ENCODE assay signal across 17 cellular contexts in the genomic region with DNA sequence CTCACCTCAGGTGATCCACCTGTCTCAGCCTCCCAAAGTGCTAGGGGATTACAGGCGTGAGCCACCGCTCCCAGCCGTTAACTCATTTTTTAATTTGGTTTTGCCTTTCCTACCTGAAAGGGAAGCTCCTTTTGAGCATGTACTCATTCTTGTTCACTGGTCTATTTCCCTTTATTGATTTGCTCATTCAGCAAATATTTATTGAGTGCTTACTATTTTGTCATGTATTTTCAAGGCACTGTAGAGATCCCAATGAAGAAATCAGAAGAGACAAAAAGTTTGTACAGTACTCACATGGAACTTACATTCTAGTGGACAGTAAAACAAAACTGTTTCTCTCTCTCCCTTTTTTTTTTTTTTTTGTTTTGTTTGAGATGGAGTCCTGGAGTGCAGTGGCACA. TPM values are rescaled to one million over a fixed set of nuclear protein-coding genes. Genes with fewer than 3 reads are reported as not detected.
DNase-seq lines count a peak whose midpoint lies in the region; ATAC-seq, FAIRE-seq and TF ChIP-seq lines count a peak whose summit lies in the region.
"Had no signal": no experiment of that assay in that cellular context is flagged by ENCODE, and none has a peak within 500 bp of the region (broad histone marks: within the 10 kb centered on the region; RNA-seq: fewer than 3 reads in every experiment).

No MANE protein-coding gene starts in this region.

- in situ Hi-C loops in K562 (cut with MboI): no loop called here

- no peak for TF ChIP-seq POLR2A in K562 (conservative IDR thresholded peaks at IDR 0.05)

- no peaks in the 10 kb centered on the region for H3K9me1 ChIP-seq in K562 (ENCODE audit: control insufficient read depth, insufficient read depth, low read length)

- H3K27me3 ChIP-seq in CD4-positive, alpha-beta T cell (ENCODE audit: control insufficient read depth, insufficient read depth, low read length): no peaks in the 10 kb centered on the region
- H3K27me3 ChIP-seq in K562 (ENCODE audit: control insufficient read depth in 2 of 2, insufficient read depth in 2 of 2, low read length in 2 of 2): no peaks in the 10 kb centered on the region; a peak in 1 of 5 replicates
- H3K27me3 ChIP-seq in neutrophil: peaks cover 27% of the 10 kb centered on the region
- H3K27me3 ChIP-seq: BE2C had no signal

- H3K9ac ChIP-seq in K562 (ENCODE audit: insufficient read depth in 1 of 2, low read depth in 2 of 2, low read length in 2 of 2): no peak overlapping the region

- POLR2A ChIA-PET in CD4-positive, alpha-beta T cell (lab: Charles Lee): no interaction called here
- POLR2A ChIA-PET in K562 (lab: Yijun Ruan, JAX): interaction anchor here (0.6 to 1.4 kb wide), 2 partner anchors 18 to 164 kb away, joined by 3 to 5 read pairs; no protein-coding TSS in a partner anchor

- no peak overlapping the region for H3K27ac Mint-ChIP-seq in CD4-positive, alpha-beta T cell
- peak overlapping the region in 2 of 3 donors; percentile 54 for H3K27ac Mint-ChIP-seq in IgD-negative memory B cell
- H3K27ac Mint-ChIP-seq: H9 had no signal

- CTCF ChIA-PET in CD4-positive, alpha-beta T cell (lab: Charles Lee): no interaction called here
- CTCF ChIA-PET in K562 (lab: Yijun Ruan, JAX; ENCODE audit: low intra/inter-chr PET ratio): no interaction called here

- H3K9me3 ChIP-seq in CD4-positive, alpha-beta T cell (ENCODE audit: control insufficient read depth, low read length): no peaks in the 10 kb centered on the region
- no peaks in the 10 kb centered on the region for H3K9me3 ChIP-seq in K562 (replicated peaks; ENCODE audit: control insufficient read depth, insufficient read depth, low read depth, low read length)
- H3K9me3 ChIP-seq in neutrophil: no peaks in the 10 kb centered on the region
- H3K9me3 ChIP-seq: BE2C, Caco-2 had no signal

- TF ChIP-seq CTCF in CD4-positive, alpha-beta T cell (IDR thresholded peaks at IDR 0.05): no peak
- no peak for TF ChIP-seq CTCF in K562 (IDR thresholded peaks at IDR 0.05 in 2 of 3, conservative IDR thresholded peaks at IDR 0.05 in 1 of 3; ENCODE audit: insufficient read depth in 2 of 3, low read depth in 1 of 3, low read length in 3 of 3)
- no peak for TF ChIP-seq CTCF in neutrophil (IDR thresholded peaks at IDR 0.05)

- no peak overlapping the region for H3K27ac ChIP-seq in CD4-positive, alpha-beta T cell (ENCODE audit: low read depth, low read length)
- no peak overlapping the region for H3K27ac ChIP-seq in K562 (ENCODE audit: extremely low read depth, low read depth, low read length)
- peak overlapping the region; percentile 88 for H3K27ac ChIP-seq in neutrophil
- H3K27ac ChIP-seq: C4-2B had no signal

- H3K9me3 Mint-ChIP-seq in CD4-positive, alpha-beta T cell: no peaks in the 10 kb centered on the region
- peaks cover 0 to 1% (median 0%) of the 10 kb centered on the region in 3 donors for H3K9me3 Mint-ChIP-seq in IgD-negative memory B cell
- H3K9me3 Mint-ChIP-seq: CD8-positive, alpha-beta memory T cell had no signal

- TF ChIP-seq RAD21 in K562 (CRISPR knock-in tag; conservative IDR thresholded peaks at IDR 0.05 in 1 of 2, IDR thresholded peaks at IDR 0.05 in 1 of 2): no peak

- TF ChIP-seq EP300 in K562 (IDR thresholded peaks at IDR 0.05; ENCODE audit: low read length): no peak

- DNase-seq in CD4-positive, alpha-beta T cell: no peak
- no peak for DNase-seq in K562 (ENCODE audit: extremely low read depth in 1 of 4, low spot score in 3 of 4)
- DNase-seq in NCI-H345 (lab: John Stamatoyannopoulos, UW): no peak
- no peak for DNase-seq in activated CD4-positive, alpha-beta T cell treated with anti-CD3 and anti-CD28 coated beads, Interleukin-2, amount 50 U/mL, for 48 hours
- no peak for DNase-seq in stimulated activated CD4-positive, alpha-beta T cell treated with anti-CD3 and anti-CD28 coated beads, Interleukin-15, amount 100 ng/mL, for 24 hours
- DNase-seq: BE2C; Caco-2; CD8-positive, alpha-beta memory T cell; GOT3; H9 had no signal

- H3K36me3 ChIP-seq in K562 (ENCODE audit: control insufficient read depth, insufficient read depth, low read length) (peaks cover 23% of the 10 kb centered on the region; the same call in 2 of the 3 replicates), neutrophil (peaks cover 30% of the 10 kb centered on the region)

- BruUV-seq in K562 (replicated peaks; lab: Mats Ljungman, UMichigan): no TSS peak

- H3K4me3 Mint-ChIP-seq in CD4-positive, alpha-beta T cell: peak overlapping the region; percentile 45
- peak overlapping the region in 2 of 4 donors; percentile 32 to 75 for H3K4me3 Mint-ChIP-seq in IgD-negative memory B cell

- no peak overlapping the region for H3K4me2 ChIP-seq in K562 (ENCODE audit: insufficient read depth, low read length)

- intact Hi-C loops in CD4-positive, alpha-beta T cell (cut with DNase I, micrococcal nuclease): loop anchor here in 1 of 2 experiments (10.0 kb wide), 2 partner anchors 218 to 602 kb away; a partner anchor contains a TSS
- intact Hi-C loops in K562 (cut with micrococcal nuclease): no loop called here

- H2AFZ ChIP-seq in K562 (ENCODE audit: low read depth, low read length): no peak overlapping the region

- peaks cover 22% of the 10 kb centered on the region for H3K79me2 ChIP-seq in K562 (ENCODE audit: control insufficient read depth, insufficient read depth, low read length)

- H4K20me1 ChIP-seq in K562 (replicated peaks; ENCODE audit: control insufficient read depth, insufficient read depth, low read length): no peaks in the 10 kb centered on the region

- no peaks in the 10 kb centered on the region for H3K27me3 Mint-ChIP-seq in CD4-positive, alpha-beta T cell
- H3K27me3 Mint-ChIP-seq in IgD-negative memory B cell: peaks cover 16% of the 10 kb centered on the region

- peaks cover 24% of the 10 kb centered on the region for H3K36me3 Mint-ChIP-seq in CD4-positive, alpha-beta T cell (ENCODE audit: low read depth)
- peaks cover 4% of the 10 kb centered on the region for H3K36me3 Mint-ChIP-seq in IgD-negative memory B cell

- 96% methylated on average over 3 of the region's 3 CpGs for WGBS in K562 (ENCODE audit: insufficient coverage, low coverage, missing lambda C conversion rate)

- H3K4me1 ChIP-seq in K562 (replicated peaks in 1 of 2; ENCODE audit: control insufficient read depth in 2 of 2, insufficient read depth in 2 of 2, low read length in 2 of 2) (peaks cover 21 to 32% of the 10 kb centered on the region in 2 experiments), neutrophil (ENCODE audit: control insufficient read depth in 1 of 2, insufficient read depth in 1 of 2, low read depth in 1 of 2, low read length in 1 of 2) (peaks cover 40 to 46% of the 10 kb centered on the region in 2 experiments)
- H3K4me1 ChIP-seq: BE2C had no signal

- H3K4me3 ChIP-seq in K562: no peak overlapping the region
- no peak overlapping the region for H3K4me3 ChIP-seq in neutrophil (ENCODE audit: low read depth in 1 of 2, low read length in 1 of 2)
- H3K4me3 ChIP-seq: GM12878 had no signal

- ATAC-seq in CD4-positive, alpha-beta T cell (ENCODE audit: poor library complexity): no peak
- no peak for ATAC-seq in K562
- ATAC-seq: GM12878 had no signal

- FAIRE-seq in K562 (lab: Jason Lieb, UNC): no peak
- FAIRE-seq: A204.1, GM12878 had no signal

- peaks cover 40% of the 10 kb centered on the region for H3K4me1 Mint-ChIP-seq in CD4-positive, alpha-beta T cell (ENCODE audit: low read depth)
- H3K4me1 Mint-ChIP-seq in IgD-negative memory B cell: peaks cover 24 to 36% (median 26%) of the 10 kb centered on the region in 3 donors

RNA-seq across cellular contexts. Expression of a gene that starts 13.8 kb away (rescaled TPM):
- total RNA-seq in CD4-positive, alpha-beta T cell: 1 to 10 TPM; 2.8 to 3.6 TPM
- polyA plus RNA-seq in IgD-negative memory B cell (2.1 TPM), K562 (2011; rRNA removed) (7.3 and 10.9 TPM in 2 replicates), K562 (2014; fragmentation: Illumina TruSeq; extraction: Trizol) (5.9 and 6.2 TPM in 2 replicates), K562 (2014; fragmentation: Nextera tagmentation; extraction: Ambion mirVana) (1 to 10 TPM; 1.3 to 1.4 TPM), K562 (2014; rRNA removed) (17.3 and 27.0 TPM in 2 replicates)
- 25.4 and 53.9 TPM in 2 replicates for total RNA-seq in K562 (2011; cell fraction: chromatin; rRNA removed; ENCODE audit: low replicate concordance)
- total RNA-seq in K562 (2011; cell fraction: nucleolus; rRNA removed): 33.2 and 42.4 TPM in 2 replicates
- 38.6 and 44.8 TPM in 2 replicates for total RNA-seq in K562 (2011; cell fraction: nucleoplasm; rRNA removed)
- total RNA-seq in K562 (2014; rRNA removed) (11.4 and 15.6 TPM in 2 replicates), K562 (2014; rRNA removed; fragmentation: Illumina TruSeq; extraction: Trizol) (3.0 and 3.4 TPM in 2 replicates), K562 (2015; rRNA removed; fragmentation: Illumina TruSeq; extraction: Trizol) (5.8 TPM in 2 replicates), K562 (2021) (14.2 and 16.2 TPM in 2 replicates)
- 5.7 and 10.0 TPM in 2 replicates for polyA plus RNA-seq in K562 (2011; cell fraction: cytosol; rRNA removed)
- 60.9 and 80.4 TPM in 2 replicates for polyA plus RNA-seq in K562 (2011; cell fraction: nucleus; rRNA removed)
- 17.3 and 20.1 TPM in 2 replicates for polyA plus RNA-seq in K562 (2012)
- polyA minus RNA-seq in K562 (2011; rRNA and poly(A)+ RNA removed): 3.5 and 4.2 TPM in 2 replicates
- 1.4 and 5.6 TPM in 2 replicates for polyA minus RNA-seq in K562 (2011; cell fraction: cytosol; rRNA and poly(A)+ RNA removed)
- polyA minus RNA-seq in K562 (2011; cell fraction: nucleus; rRNA and poly(A)+ RNA removed): 13.5 and 14.4 TPM in 2 replicates

RNA-seq across cellular contexts. Expression of a gene that starts 16.9 kb away (rescaled TPM):
- total RNA-seq in CD4-positive, alpha-beta T cell: not detected
- polyA plus RNA-seq in IgD-negative memory B cell (not detected), K562 (2011; rRNA removed) (0.22 and 0.27 TPM in 2 replicates), K562 (2014; fragmentation: Illumina TruSeq; extraction: Trizol) (not detected in 2 replicates), K562 (2014; fragmentation: Nextera tagmentation; extraction: Ambion mirVana) (not detected), K562 (2014; rRNA removed) (0.05 TPM in 1 of 2 replicates, not detected in the other)
- 0.65 and 0.79 TPM in 2 replicates for total RNA-seq in K562 (2011; cell fraction: chromatin; rRNA removed; ENCODE audit: low replicate concordance)
- 0.53 and 1.3 TPM in 2 replicates for total RNA-seq in K562 (2011; cell fraction: nucleolus; rRNA removed)
- total RNA-seq in K562 (2011; cell fraction: nucleoplasm; rRNA removed): 0.51 TPM in 1 of 2 replicates, not detected in the other
- total RNA-seq in K562 (2014; rRNA removed) (not detected in 2 replicates), K562 (2014; rRNA removed; fragmentation: Illumina TruSeq; extraction: Trizol) (not detected in 2 replicates), K562 (2015; rRNA removed; fragmentation: Illumina TruSeq; extraction: Trizol) (0.08 TPM in 1 of 2 replicates, not detected in the other), K562 (2021) (0.09 and 0.18 TPM in 2 replicates)
- 0.28 and 1.00 TPM in 2 replicates for polyA plus RNA-seq in K562 (2011; cell fraction: cytosol; rRNA removed)
- 0.13 and 0.61 TPM in 2 replicates for polyA plus RNA-seq in K562 (2011; cell fraction: nucleus; rRNA removed)
- 0.18 and 0.22 TPM in 2 replicates for polyA plus RNA-seq in K562 (2012)
- polyA minus RNA-seq in K562 (2011; rRNA and poly(A)+ RNA removed): 0.28 TPM in 1 of 2 replicates, not detected in the other
- not detected in 2 replicates for polyA minus RNA-seq in K562 (2011; cell fraction: cytosol; rRNA and poly(A)+ RNA removed)
- not detected in 2 replicates for polyA minus RNA-seq in K562 (2011; cell fraction: nucleus; rRNA and poly(A)+ RNA removed)
- total RNA-seq: Caco-2; CD8-positive, alpha-beta memory T cell; Daoy; GM12878 had no signal
- polyA plus RNA-seq: AG04450; CD8-positive, alpha-beta memory T cell; GM12878 had no signal

RNA-seq across cellular contexts. Expression of a gene that starts 44.8 kb away (rescaled TPM):
- 1 to 10 TPM; 1.2 to 1.9 TPM for total RNA-seq in CD4-positive, alpha-beta T cell
- polyA plus RNA-seq in IgD-negative memory B cell: 1.5 TPM
- not detected in 2 replicates for total RNA-seq in K562 (2011; cell fraction: chromatin; rRNA removed; ENCODE audit: low replicate concordance)
- total RNA-seq in K562 (2011; cell fraction: nucleolus; rRNA removed): not detected in 2 replicates
- not detected in 2 replicates for total RNA-seq in K562 (2011; cell fraction: nucleoplasm; rRNA removed)
- total RNA-seq in K562 (2014; rRNA removed): not detected in 2 replicates
- total RNA-seq in K562 (2014; rRNA removed; fragmentation: Illumina TruSeq; extraction: Trizol): not detected in 2 replicates
- 0.25 TPM in 1 of 2 replicates, not detected in the other for total RNA-seq in K562 (2015; rRNA removed; fragmentation: Illumina TruSeq; extraction: Trizol)
- total RNA-seq in K562 (2021): 0.18 TPM in 1 of 2 replicates, not detected in the other
- polyA plus RNA-seq in K562 (2011; rRNA removed): 0.04 TPM in 1 of 2 replicates, not detected in the other
- polyA plus RNA-seq in K562 (2011; cell fraction: cytosol; rRNA removed): 0.07 and 0.12 TPM in 2 replicates
- not detected in 2 replicates for polyA plus RNA-seq in K562 (2011; cell fraction: nucleus; rRNA removed)
- 0.07 and 0.19 TPM in 2 replicates for polyA plus RNA-seq in K562 (2012)
- polyA plus RNA-seq in K562 (2014; fragmentation: Illumina TruSeq; extraction: Trizol): 0.06 and 0.12 TPM in 2 replicates
- under 1 TPM; 0.10 to 0.14 TPM for polyA plus RNA-seq in K562 (2014; fragmentation: Nextera tagmentation; extraction: Ambion mirVana)
- polyA plus RNA-seq in K562 (2014; rRNA removed): 1.7 TPM in 1 of 2 replicates, not detected in the other
- 0.14 and 0.15 TPM in 2 replicates for polyA minus RNA-seq in K562 (2011; rRNA and poly(A)+ RNA removed)
- not detected in 2 replicates for polyA minus RNA-seq in K562 (2011; cell fraction: cytosol; rRNA and poly(A)+ RNA removed)
- polyA minus RNA-seq in K562 (2011; cell fraction: nucleus; rRNA and poly(A)+ RNA removed): not detected in 2 replicates
- total RNA-seq: Caco-2; CD8-positive, alpha-beta memory T cell; GM12878; H9 had no signal
- polyA plus RNA-seq: AG04450; CD8-positive, alpha-beta memory T cell; GM12878 had no signal

RNA-seq across cellular contexts. Expression of a gene that starts 54.1 kb away (rescaled TPM):
- not detected for total RNA-seq in CD4-positive, alpha-beta T cell
- not detected for polyA plus RNA-seq in IgD-negative memory B cell
- not detected in 2 replicates for total RNA-seq in K562 (2011; cell fraction: chromatin; rRNA removed; ENCODE audit: low replicate concordance)
- total RNA-seq in K562 (2011; cell fraction: nucleolus; rRNA removed): not detected in 2 replicates
- not detected in 2 replicates for total RNA-seq in K562 (2011; cell fraction: nucleoplasm; rRNA removed)
- total RNA-seq in K562 (2014; rRNA removed): not detected in 2 replicates
- not detected in 2 replicates for total RNA-seq in K562 (2014; rRNA removed; fragmentation: Illumina TruSeq; extraction: Trizol)
- not detected in 2 replicates for total RNA-seq in K562 (2015; rRNA removed; fragmentation: Illumina TruSeq; extraction: Trizol)
- total RNA-seq in K562 (2021): not detected in 2 replicates
- not detected in 2 replicates for polyA plus RNA-seq in K562 (2011; rRNA removed)
- polyA plus RNA-seq in K562 (2011; cell fraction: cytosol; rRNA removed): 0.07 TPM in 1 of 2 replicates, not detected in the other
- not detected in 2 replicates for polyA plus RNA-seq in K562 (2011; cell fraction: nucleus; rRNA removed)
- polyA plus RNA-seq in K562 (2012): 0.04 and 0.12 TPM in 2 replicates
- not detected in 2 replicates for polyA plus RNA-seq in K562 (2014; fragmentation: Illumina TruSeq; extraction: Trizol)
- polyA plus RNA-seq in K562 (2014; fragmentation: Nextera tagmentation; extraction: Ambion mirVana): under 1 TPM; 0.03 to 0.07 TPM
- 0.15 and 0.19 TPM in 2 replicates for polyA plus RNA-seq in K562 (2014; rRNA removed)
- polyA minus RNA-seq in K562 (2011; rRNA and poly(A)+ RNA removed): not detected in 2 replicates
- polyA minus RNA-seq in K562 (2011; cell fraction: cytosol; rRNA and poly(A)+ RNA removed): not detected in 2 replicates
- not detected in 2 replicates for polyA minus RNA-seq in K562 (2011; cell fraction: nucleus; rRNA and poly(A)+ RNA removed)
- total RNA-seq: Caco-2; CD8-positive, alpha-beta memory T cell; Daoy; GM12878; H9 had no signal
- polyA plus RNA-seq: AG04450; CD8-positive, alpha-beta memory T cell; GM12878 had no signal
